Comparison of ENCODE assay signal across 27 cellular contexts in genomic region chr11:65821107-65821506, GRCh38. TPM values are rescaled to one million over a fixed set of nuclear protein-coding genes. Genes with fewer than 3 reads are reported as not detected.
DNase-seq lines count a peak whose midpoint lies in the region; ATAC-seq, FAIRE-seq and TF ChIP-seq lines count a peak whose summit lies in the region.
"Had no signal": no experiment of that assay in that cellular context is flagged by ENCODE, and none has a peak within 500 bp of the region (broad histone marks: within the 10 kb centered on the region; RNA-seq: fewer than 3 reads in every experiment).

No MANE protein-coding gene starts in this region.

- H3K9me3 ChIP-seq in H9 (ENCODE audit: control insufficient read depth, low read depth, low read length) (no peaks in the 10 kb centered on the region), H1 (ENCODE audit: insufficient read depth in 2 of 2, low read depth in 1 of 2, low read length in 1 of 2) (no peaks in the 10 kb centered on the region)
- H3K9me3 ChIP-seq: ovary, testis had no signal

- peaks cover 3% of the 10 kb centered on the region for H3K23me2 ChIP-seq in H9 (ENCODE audit: insufficient read length, low read depth, low read length, poor library complexity, severe bottlenecking)
- H3K23me2 ChIP-seq in H1 (ENCODE audit: low read depth, low read length) = 0 out of 2 replicates have a peak, but pooled peaks cover 1% of the 10 kb centered on the region

- FAIRE-seq in H1 (lab: Jason Lieb, UNC) = no peak
- FAIRE-seq: GM12891, GM19239, islet of Langerhans had no signal

- TF ChIP-seq EP300 in H1 (IDR thresholded peaks at IDR 0.05; ENCODE audit: borderline replicate concordance in 1 of 2, low read depth in 2 of 2, low read length in 2 of 2) = no peak

- no peak overlapping the region for H3K9ac ChIP-seq in H9 (ENCODE audit: extremely low read depth, insufficient read length, low read length)
- H3K9ac ChIP-seq in H1 (replicated peaks in 1 of 4; ENCODE audit: extremely low read depth in 1 of 4, low read depth in 3 of 4, low read length in 3 of 4) = 0 out of 7 replicates have a peak overlapping the region, but pooled peaks of 1 of the 4 experiments have one; percentile 20

- H3K4me3 ChIP-seq in H1 (ENCODE audit: extremely low read depth in 1 of 4, insufficient read depth in 2 of 4, low read depth in 3 of 4, low read length in 4 of 4) = no peak overlapping the region
- H3K4me3 ChIP-seq: ovary, testis had no signal

- H3K9me3 Mint-ChIP-seq in H9 = no peaks in the 10 kb centered on the region; a peak in 1 of 5 replicates
- no peaks in the 10 kb centered on the region for H3K9me3 Mint-ChIP-seq in nephron progenitor cell
- no peaks in the 10 kb centered on the region for H3K9me3 Mint-ChIP-seq in activated T-helper 17 cell treated with anti-CD3 and anti-CD28 coated beads, Interleukin-2, amount 50 U/mL, for 72 hours
- H3K9me3 Mint-ChIP-seq: CD4-positive, CD25-positive, alpha-beta regulatory T cell; naive B cell had no signal

- H3K27ac Mint-ChIP-seq in H9 = no peak overlapping the region
- peak overlapping the region; percentile 54 for H3K27ac Mint-ChIP-seq in nephron progenitor cell
- no peak overlapping the region for H3K27ac Mint-ChIP-seq in activated T-helper 17 cell treated with anti-CD3 and anti-CD28 coated beads, Interleukin-2, amount 50 U/mL, for 72 hours
- H3K27ac Mint-ChIP-seq: CD4-positive, CD25-positive, alpha-beta regulatory T cell had no signal

- no peak for DNase-seq in H9
- DNase-seq in NCI-H345 treated with DMSO at 0.1 percent for 48 hours (lab: John Stamatoyannopoulos, UW; ENCODE audit: unreplicated experiment) = peak; percentile 83
- DNase-seq in H1 (ENCODE audit: low read depth in 1 of 2, low spot score in 2 of 2) = no peak
- DNase-seq in nephron progenitor cell = no peak
- no peak for DNase-seq in DMS79 (lab: John Stamatoyannopoulos, UW)
- no peak for DNase-seq in NCI-H1694 (lab: John Stamatoyannopoulos, UW)
- DNase-seq in KBM-7 = no peak
- DNase-seq: ACHN; activated CD4-positive, CD25-positive, alpha-beta regulatory T cell treated with anti-CD3 and anti-CD28 coated beads, Interleukin-2, amount 50 U/mL, for 72 hours; activated CD8-positive, alpha-beta memory T cell treated with anti-CD3 and anti-CD28 coated beads for 24 hours; activated naive CD4-positive, alpha-beta T cell treated with anti-CD3 and anti-CD28 coated beads, Interleukin-2, amount 50 U/mL, for 16 hours; activated T-cell treated with anti-CD3 and anti-CD28 coated beads, Interleukin-2, amount 50 U/mL, for 48 hours; anterior cingulate cortex; caudate nucleus; CD4-positive, CD25-positive, alpha-beta regulatory T cell; foreskin fibroblast; naive B cell; NCI-H1105; NK-92 treated with Interleukin-12 subunit alpha and Interleukin-12 subunit beta, amount 100 ng/mL, for 24 hours; ovary; T1000; testis had no signal

- H4K20me1 ChIP-seq in H9 (ENCODE audit: control insufficient read depth, insufficient read depth, insufficient read length) (no peaks in the 10 kb centered on the region), H1 (replicated peaks in 1 of 2; ENCODE audit: control insufficient read depth in 1 of 2, insufficient read depth in 2 of 2, low read length in 2 of 2) (no peaks in the 10 kb centered on the region)

- H2BK12ac ChIP-seq in H9 (ENCODE audit: insufficient read length, low read depth, low read length) = no peak overlapping the region
- H2BK12ac ChIP-seq in H1 (ENCODE audit: low read depth, low read length) = no peak overlapping the region

- H3K4ac ChIP-seq in H9 (ENCODE audit: low read depth, low read length) (no peak overlapping the region), H1 (replicated peaks; ENCODE audit: insufficient read length, low read depth, low read length) (no peak overlapping the region)

- CTCF ChIA-PET in H1 (lab: Charles Lee; ENCODE audit: partially characterized antibody) = interaction anchor here (0.5 to 19.6 kb wide), 6 partner anchors 30 to 77 kb away, joined by 3 to 347 read pairs (median 4); partner anchors contain the start of genes AP5B1, MUS81 and OVOL1

- H3K4me3 Mint-ChIP-seq in H9 (no peak overlapping the region), nephron progenitor cell (no peak overlapping the region)
- H3K4me3 Mint-ChIP-seq in activated T-helper 17 cell treated with anti-CD3 and anti-CD28 coated beads, Interleukin-2, amount 50 U/mL, for 72 hours = no peak overlapping the region
- H3K4me3 Mint-ChIP-seq: CD4-positive, CD25-positive, alpha-beta regulatory T cell had no signal

- H4K8ac ChIP-seq in H9 (replicated peaks; ENCODE audit: insufficient read length, low read depth, low read length) = no peak overlapping the region
- H4K8ac ChIP-seq in H1 (ENCODE audit: extremely low read depth, insufficient read depth, low read length) = peak overlapping the region; percentile 28

- no peak for TF ChIP-seq CTCF in H9 (conservative IDR thresholded peaks at IDR 0.05)
- TF ChIP-seq CTCF in H1 (IDR thresholded peaks at IDR 0.05; ENCODE audit: control extremely low read depth in 1 of 3, insufficient read depth in 1 of 3, low read depth in 1 of 3, low read length in 3 of 3) = no peak
- no peak for TF ChIP-seq CTCF in nephron progenitor cell (IDR thresholded peaks at IDR 0.05)

- H2BK20ac ChIP-seq in H9 (ENCODE audit: low read depth, low read length, poor library complexity, severe bottlenecking) (no peak overlapping the region), H1 (ENCODE audit: low read length) (no peak overlapping the region)

- H3K79me1 ChIP-seq in H9 (ENCODE audit: insufficient read depth, low read depth, low read length, poor library complexity, severe bottlenecking) = no peaks in the 10 kb centered on the region
- no peaks in the 10 kb centered on the region for H3K79me1 ChIP-seq in H1 (ENCODE audit: low read depth, low read length)

- no peak for ATAC-seq in activated T-helper 17 cell treated with anti-CD3 and anti-CD28 coated beads, Interleukin-2, amount 50 U/mL, for 72 hours (replicated peaks)
- ATAC-seq: sciatic nerve had no signal

- H4K91ac ChIP-seq in H9 (ENCODE audit: insufficient read length, low read depth, low read length) (no peak overlapping the region), H1 (replicated peaks; ENCODE audit: insufficient read length, low read length) (no peak overlapping the region)

- no CpG with 5 or more reads among the region's 8 CpGs for WGBS in H9 (ENCODE audit: extremely low coverage, insufficient read length, low lambda C conversion rate)
- WGBS in H1 (ENCODE audit: extremely low coverage in 1 of 2, insufficient coverage in 1 of 2, insufficient read length in 1 of 2, insufficient replicate concordance in 2 of 2, low coverage in 1 of 2, low lambda C conversion rate in 2 of 2, missing lambda C conversion rate in 1 of 2), 2 experiments = 78% methylated on average over 8 of the region's 8 CpGs; no CpG with 5 or more reads in 1 of the 2 experiments

- in situ Hi-C loops in KBM-7 (cut with MboI; ENCODE audit: low pct_unique_long_range_greater_than_20kb, low sequenced_read_pairs) = no loop called here

- H3K4me2 ChIP-seq in H9 (ENCODE audit: insufficient read depth, insufficient read length, low read length) (no peak overlapping the region), H1 (ENCODE audit: insufficient read depth in 1 of 2, low read depth in 2 of 2, low read length in 2 of 2) (no peak overlapping the region)

- no peak overlapping the region for H3K27ac ChIP-seq in H9 (ENCODE audit: insufficient read length, low read depth, low read length)
- H3K27ac ChIP-seq in H1 (ENCODE audit: low read depth, low read length) = no peak overlapping the region
- H3K27ac ChIP-seq: ovary, testis had no signal

- TF ChIP-seq POLR2A in H1 (IDR thresholded peaks at IDR 0.05; ENCODE audit: control extremely low read depth in 1 of 2, low read depth in 2 of 2, low read length in 2 of 2) = no peak

- H2BK5ac ChIP-seq in H9 (ENCODE audit: insufficient read length, low read length) (no peak overlapping the region), H1 (ENCODE audit: low read depth, low read length) (no peak overlapping the region)

- H3K36me3 ChIP-seq in H1 (ENCODE audit: control insufficient read depth in 2 of 4, insufficient read depth in 4 of 4, low read length in 3 of 4) = no peaks in the 10 kb centered on the region
- H3K36me3 ChIP-seq: ovary had no signal

- no peak overlapping the region for H3K18ac ChIP-seq in H9 (ENCODE audit: insufficient read length, low read depth, low read length)
- no peak overlapping the region for H3K18ac ChIP-seq in H1 (ENCODE audit: extremely low read depth, low read length)

- H2BK120ac ChIP-seq in H9 (ENCODE audit: low read depth, low read length, poor library complexity, severe bottlenecking) (no peak overlapping the region), H1 (replicated peaks; ENCODE audit: low read depth, low read length) (no peak overlapping the region)

- H3K4me1 ChIP-seq in H9 (ENCODE audit: insufficient read depth, low read length) (no peaks in the 10 kb centered on the region), H1 (replicated peaks in 1 of 4; ENCODE audit: control insufficient read depth in 3 of 4, insufficient read depth in 4 of 4, low read length in 3 of 4) (no peaks in the 10 kb centered on the region)

- no peak overlapping the region for H3K23ac ChIP-seq in H9 (ENCODE audit: insufficient read length, low read depth, low read length)
- H3K23ac ChIP-seq in H1 (ENCODE audit: insufficient read length) = no peak overlapping the region

- H2AK5ac ChIP-seq in H9 (ENCODE audit: insufficient read length, low read length) = peak overlapping the region; percentile 5
- H2AK5ac ChIP-seq in H1 (ENCODE audit: low read depth, low read length) = no peak overlapping the region

- H3K36me3 Mint-ChIP-seq in H9 (ENCODE audit: insufficient read depth in 1 of 3, low read depth in 3 of 3) (no peaks in the 10 kb centered on the region; a peak in 1 of 7 replicates), nephron progenitor cell (ENCODE audit: low read depth) (peaks cover 6% of the 10 kb centered on the region)
- no peaks in the 10 kb centered on the region for H3K36me3 Mint-ChIP-seq in activated T-helper 17 cell treated with anti-CD3 and anti-CD28 coated beads, Interleukin-2, amount 50 U/mL, for 72 hours (ENCODE audit: low read depth)
- H3K36me3 Mint-ChIP-seq: CD4-positive, CD25-positive, alpha-beta regulatory T cell; naive B cell had no signal

- H2BK15ac ChIP-seq in H9 (ENCODE audit: low read depth, low read length) (no peak overlapping the region), H1 (ENCODE audit: low read length) (no peak overlapping the region)

- H3K56ac ChIP-seq in H9 (ENCODE audit: insufficient read length, low read depth, low read length) (no peak overlapping the region), H1 (replicated peaks; ENCODE audit: insufficient read length, low read depth, low read length) (no peak overlapping the region)

- H3K4me1 Mint-ChIP-seq in H9 (peaks cover 0 to 8% of the 10 kb centered on the region in 2 experiments; a peak in 1 of 4 replicates), nephron progenitor cell (peaks cover 34% of the 10 kb centered on the region)
- H3K4me1 Mint-ChIP-seq in activated T-helper 17 cell treated with anti-CD3 and anti-CD28 coated beads, Interleukin-2, amount 50 U/mL, for 72 hours = no peaks in the 10 kb centered on the region

- H3K27me3 ChIP-seq in H9 (ENCODE audit: insufficient read depth, low read length) (no peaks in the 10 kb centered on the region), H1 (replicated peaks in 1 of 4; ENCODE audit: control insufficient read depth in 3 of 4, extremely low read depth in 1 of 4, insufficient read depth in 3 of 4, low read length in 3 of 4) (peaks cover 0 to 11% (median 4%) of the 10 kb centered on the region in 4 experiments; a peak in 4 of 7 replicates)
- H3K27me3 ChIP-seq: ovary, testis had no signal

- H3K79me2 ChIP-seq in H9 (ENCODE audit: insufficient read depth, low read length) (no peaks in the 10 kb centered on the region), H1 (ENCODE audit: control insufficient read depth in 1 of 2, insufficient read depth in 2 of 2, low read length in 2 of 2) (no peaks in the 10 kb centered on the region)

- H3K27me3 Mint-ChIP-seq in H9 (ENCODE audit: low read depth) (peaks cover 17% of the 10 kb centered on the region), nephron progenitor cell (ENCODE audit: low read depth, poor library complexity) (peaks cover 25% of the 10 kb centered on the region)
- H3K27me3 Mint-ChIP-seq in activated T-helper 17 cell treated with anti-CD3 and anti-CD28 coated beads, Interleukin-2, amount 50 U/mL, for 72 hours = no peaks in the 10 kb centered on the region
- H3K27me3 Mint-ChIP-seq: naive B cell had no signal

- TF ChIP-seq RAD21 in H1 (IDR thresholded peaks at IDR 0.05 in 1 of 2, conservative IDR thresholded peaks at IDR 0.05 in 1 of 2; ENCODE audit: low read depth in 2 of 2, low read length in 2 of 2) = no peak

- H2AFZ ChIP-seq in H9 (ENCODE audit: low read length) = no peak overlapping the region
- H2AFZ ChIP-seq in H1 (ENCODE audit: low read length) = no peak overlapping the region

- POLR2A ChIA-PET in H1 (lab: Charles Lee; ENCODE audit: partially characterized antibody) = no interaction called here

- H4K5ac ChIP-seq in H9 (ENCODE audit: insufficient read length, low read depth, low read length) (no peak overlapping the region), H1 (ENCODE audit: insufficient read length, low read depth, low read length) (no peak overlapping the region)

- H3K14ac ChIP-seq in H9 (ENCODE audit: insufficient read depth, low read length) (no peak overlapping the region), H1 (ENCODE audit: insufficient read length) (no peak overlapping the region)

- no peak overlapping the region for H3T11ph ChIP-seq in H9 (ENCODE audit: low read length)

RNA-seq across cellular contexts. Expression of gene SNX32, which starts 12.7 kb away (rescaled TPM):
- 0.88 and 1.2 TPM in 2 replicates for total RNA-seq in H9 (2021)
- 1.1 and 2.2 TPM in 2 replicates for total RNA-seq in H1 (2021; fragmentation: NEBNext Ultra II Directional; extraction: Animal tissue kit (Norgen Biotek cat#: 25700))
- polyA plus RNA-seq in H1 (2011; rRNA removed) = 0.76 and 1.4 TPM in 2 replicates
- polyA plus RNA-seq in H1 (2011; cell fraction: cytosol; rRNA removed) = 0.96 TPM
- polyA plus RNA-seq in H1 (2011; cell fraction: nucleus; rRNA removed) = 7.1 TPM
- polyA plus RNA-seq in H1 (2012, experiment 1 of 2) = 1.2 to 2.6 TPM (median 2.2 TPM) in 4 replicates
- polyA plus RNA-seq in H1 (2012, experiment 2 of 2) = 1.2 TPM
- polyA plus RNA-seq in H1 (2013, experiment 1 of 2) = 0.61 TPM
- 0.57 TPM for polyA plus RNA-seq in H1 (2013, experiment 2 of 2)
- 0.54 and 1.1 TPM in 2 replicates for polyA minus RNA-seq in H1 (2011; rRNA and poly(A)+ RNA removed)
- polyA minus RNA-seq in H1 (2011; cell fraction: cytosol; rRNA and poly(A)+ RNA removed) = not detected
- polyA minus RNA-seq in H1 (2011; cell fraction: nucleus; rRNA and poly(A)+ RNA removed) = 1.6 TPM
- total RNA-seq in activated T-helper 17 cell treated with anti-CD3 and anti-CD28 coated beads, Interleukin-2, amount 50 U/mL, for 72 hours = 1 to 10 TPM; 1.6 to 6.6 TPM

RNA-seq across cellular contexts. Expression of gene OVOL1, which starts 34.2 kb away (rescaled TPM):
- total RNA-seq in H9 (2021) = 5.1 and 5.7 TPM in 2 replicates
- total RNA-seq in H1 (2021; fragmentation: NEBNext Ultra II Directional; extraction: Animal tissue kit (Norgen Biotek cat#: 25700)) = 3.3 and 3.4 TPM in 2 replicates
- 2.6 and 3.3 TPM in 2 replicates for polyA plus RNA-seq in H1 (2011; rRNA removed)
- 2.5 TPM for polyA plus RNA-seq in H1 (2011; cell fraction: cytosol; rRNA removed)
- polyA plus RNA-seq in H1 (2011; cell fraction: nucleus; rRNA removed) = 3.3 TPM
- polyA plus RNA-seq in H1 (2012, experiment 1 of 2) = 2.3 to 2.6 TPM (median 2.5 TPM) in 4 replicates
- polyA plus RNA-seq in H1 (2012, experiment 2 of 2) = 3.8 TPM
- 1.8 TPM for polyA plus RNA-seq in H1 (2013, experiment 1 of 2)
- polyA plus RNA-seq in H1 (2013, experiment 2 of 2) = 2.2 TPM
- polyA minus RNA-seq in H1 (2011; rRNA and poly(A)+ RNA removed) = 2.9 TPM in 2 replicates
- 1.4 TPM for polyA minus RNA-seq in H1 (2011; cell fraction: cytosol; rRNA and poly(A)+ RNA removed)
- 2.0 TPM for polyA minus RNA-seq in H1 (2011; cell fraction: nucleus; rRNA and poly(A)+ RNA removed)
- total RNA-seq in activated T-helper 17 cell treated with anti-CD3 and anti-CD28 coated beads, Interleukin-2, amount 50 U/mL, for 72 hours = under 1 TPM in 1 of 2 donors, not detected in 1; 0.98 TPM
- total RNA-seq: CD4-positive, CD25-positive, alpha-beta regulatory T cell; sciatic nerve had no signal
- polyA plus RNA-seq: CD4-positive, CD25-positive, alpha-beta regulatory T cell; ovary had no signal

RNA-seq across cellular contexts. Expression of gene CFL1, which starts 36.9 kb away (rescaled TPM):
- 1,107 and 1,147 TPM in 2 replicates for total RNA-seq in H9 (2021)
- 1,252 and 1,270 TPM in 2 replicates for total RNA-seq in H1 (2021; fragmentation: NEBNext Ultra II Directional; extraction: Animal tissue kit (Norgen Biotek cat#: 25700))
- polyA plus RNA-seq in H1 (2011; rRNA removed) = 1,365 and 1,809 TPM in 2 replicates
- polyA plus RNA-seq in H1 (2011; cell fraction: cytosol; rRNA removed) = 1,336 TPM
- 788 TPM for polyA plus RNA-seq in H1 (2011; cell fraction: nucleus; rRNA removed)
- 1,064 to 1,459 TPM (median 1,329 TPM) in 4 replicates for polyA plus RNA-seq in H1 (2012, experiment 1 of 2)
- polyA plus RNA-seq in H1 (2012, experiment 2 of 2) = 1,254 TPM
- 989 TPM for polyA plus RNA-seq in H1 (2013, experiment 1 of 2)
- 932 TPM for polyA plus RNA-seq in H1 (2013, experiment 2 of 2)
- 1,332 and 1,357 TPM in 2 replicates for polyA minus RNA-seq in H1 (2011; rRNA and poly(A)+ RNA removed)
- polyA minus RNA-seq in H1 (2011; cell fraction: cytosol; rRNA and poly(A)+ RNA removed) = 622 TPM
- polyA minus RNA-seq in H1 (2011; cell fraction: nucleus; rRNA and poly(A)+ RNA removed) = 426 TPM
- 1,000 to 10,000 TPM in 1 of 2 donors, 100 to 1,000 TPM in 1; 682 to 1,566 TPM for total RNA-seq in activated T-helper 17 cell treated with anti-CD3 and anti-CD28 coated beads, Interleukin-2, amount 50 U/mL, for 72 hours

RNA-seq across cellular contexts. Expression of gene MUS81, which starts 39.1 kb away (rescaled TPM):
- total RNA-seq in H9 (2021) = 45.0 and 49.2 TPM in 2 replicates
- total RNA-seq in H1 (2021; fragmentation: NEBNext Ultra II Directional; extraction: Animal tissue kit (Norgen Biotek cat#: 25700)) = 30.2 and 36.0 TPM in 2 replicates
- polyA plus RNA-seq in H1 (2011; rRNA removed) = 31.5 and 44.1 TPM in 2 replicates
- polyA plus RNA-seq in H1 (2011; cell fraction: cytosol; rRNA removed) = 41.8 TPM
- 222 TPM for polyA plus RNA-seq in H1 (2011; cell fraction: nucleus; rRNA removed)
- 30.7 to 47.5 TPM (median 37.9 TPM) in 4 replicates for polyA plus RNA-seq in H1 (2012, experiment 1 of 2)
- 39.0 TPM for polyA plus RNA-seq in H1 (2012, experiment 2 of 2)
- 35.0 TPM for polyA plus RNA-seq in H1 (2013, experiment 1 of 2)
- 32.2 TPM for polyA plus RNA-seq in H1 (2013, experiment 2 of 2)
- 13.3 and 24.3 TPM in 2 replicates for polyA minus RNA-seq in H1 (2011; rRNA and poly(A)+ RNA removed)
- 23.6 TPM for polyA minus RNA-seq in H1 (2011; cell fraction: cytosol; rRNA and poly(A)+ RNA removed)
- polyA minus RNA-seq in H1 (2011; cell fraction: nucleus; rRNA and poly(A)+ RNA removed) = 60.4 TPM
- total RNA-seq in activated T-helper 17 cell treated with anti-CD3 and anti-CD28 coated beads, Interleukin-2, amount 50 U/mL, for 72 hours = 10 to 100 TPM; 65.2 to 77.2 TPM

RNA-seq across cellular contexts. Expression of gene AP5B1, which starts 40.3 kb away (rescaled TPM):
- 9.4 and 9.6 TPM in 2 replicates for total RNA-seq in H9 (2021)
- 9.9 and 10.0 TPM in 2 replicates for total RNA-seq in H1 (2021; fragmentation: NEBNext Ultra II Directional; extraction: Animal tissue kit (Norgen Biotek cat#: 25700))
- polyA plus RNA-seq in H1 (2011; rRNA removed) = 7.6 and 10.3 TPM in 2 replicates
- polyA plus RNA-seq in H1 (2011; cell fraction: cytosol; rRNA removed) = 6.2 TPM
- polyA plus RNA-seq in H1 (2011; cell fraction: nucleus; rRNA removed) = 12.5 TPM
- 5.0 to 7.0 TPM (median 6.4 TPM) in 4 replicates for polyA plus RNA-seq in H1 (2012, experiment 1 of 2)
- 6.4 TPM for polyA plus RNA-seq in H1 (2012, experiment 2 of 2)
- polyA plus RNA-seq in H1 (2013, experiment 1 of 2) = 4.2 TPM
- 4.2 TPM for polyA plus RNA-seq in H1 (2013, experiment 2 of 2)
- 8.5 and 8.6 TPM in 2 replicates for polyA minus RNA-seq in H1 (2011; rRNA and poly(A)+ RNA removed)
- 9.2 TPM for polyA minus RNA-seq in H1 (2011; cell fraction: cytosol; rRNA and poly(A)+ RNA removed)
- polyA minus RNA-seq in H1 (2011; cell fraction: nucleus; rRNA and poly(A)+ RNA removed) = 10.7 TPM
- total RNA-seq in activated T-helper 17 cell treated with anti-CD3 and anti-CD28 coated beads, Interleukin-2, amount 50 U/mL, for 72 hours = 10 to 100 TPM; 17.2 to 21.9 TPM
